Comparison of ENCODE assay signal across 25 cellular contexts in genomic region chr20:47251154-47252020, GRCh38.
DNase-seq lines count a peak whose midpoint lies in the region; ATAC-seq and TF ChIP-seq lines count a peak whose summit lies in the region.
"Had no signal": no experiment of that assay in that cellular context is flagged by ENCODE, and none has a peak within 500 bp of the region (broad histone marks: within the 10 kb centered on the region; RNA-seq: fewer than 3 reads in every experiment).

No MANE protein-coding gene starts in this region.

- H3K4me2 ChIP-seq in BLaER1 (peak overlapping the region; percentile 74; the same call in 1 of the 2 replicates), mesenchymal stem cell (ENCODE audit: low read length, poor library complexity, severe bottlenecking) (no peak overlapping the region)
- H3K4me2 ChIP-seq: KMS-11 had no signal

- H3K9me3 Mint-ChIP-seq in naive thymus-derived CD4-positive, alpha-beta T cell: no peaks in the 10 kb centered on the region
- H3K9me3 Mint-ChIP-seq: CD4-positive, alpha-beta memory T cell had no signal

- TF ChIP-seq CTCF in HEK293 (tag by site-specific recombination; IDR thresholded peaks at IDR 0.05): no peak
- no peak for TF ChIP-seq CTCF in VCaP (conservative IDR thresholded peaks at IDR 0.05)

- H2BK15ac ChIP-seq in mesenchymal stem cell (ENCODE audit: low read depth, poor library complexity, severe bottlenecking): no peak overlapping the region

- H2AFZ ChIP-seq in mesenchymal stem cell (ENCODE audit: low read depth, low read length): no peak overlapping the region
- H2AFZ ChIP-seq: GM23248 had no signal

- CTCF ChIA-PET in HEK293 (lab: Yijun Ruan, JAX): interaction anchor here (1.5 kb wide), 1 partner anchor 21 kb away, joined by 5 read pairs; no protein-coding TSS in a partner anchor
- CTCF ChIA-PET in naive thymus-derived CD4-positive, alpha-beta T cell (lab: Charles Lee): interaction anchor here (0.6 to 1.3 kb wide), 2 partner anchors 133 to 675 kb away, joined by 4 read pairs; no protein-coding TSS in a partner anchor

- H2BK120ac ChIP-seq in mesenchymal stem cell (ENCODE audit: low read depth, low read length): no peak overlapping the region

- H4K8ac ChIP-seq in mesenchymal stem cell (ENCODE audit: low read length): no peak overlapping the region

- intact Hi-C loops in naive thymus-derived CD4-positive, alpha-beta T cell (cut with micrococcal nuclease): no loop called here

- 0 out of 2 replicates have a peak overlapping the region, but pooled peaks have one; percentile 19 for H3K9ac ChIP-seq in BLaER1
- no peak overlapping the region for H3K9ac ChIP-seq in mesenchymal stem cell (ENCODE audit: low read length)
- H3K9ac ChIP-seq: GM23248, KMS-11 had no signal

- WGBS in mesenchymal stem cell: 96% methylated on average over 17 of the region's 19 CpGs

- H4K91ac ChIP-seq in mesenchymal stem cell (ENCODE audit: low read length): no peak overlapping the region

- POLR2A ChIA-PET in HEK293 (lab: Yijun Ruan, JAX): no interaction called here
- POLR2A ChIA-PET in naive thymus-derived CD4-positive, alpha-beta T cell (lab: Charles Lee): interaction anchor here (0.6 kb wide), 1 partner anchor 417 kb away, joined by 5 read pairs; no protein-coding TSS in a partner anchor

- H3K4me1 ChIP-seq in BLaER1: peaks cover 88% of the 10 kb centered on the region
- no peaks in the 10 kb centered on the region for H3K4me1 ChIP-seq in HEK293 (ENCODE audit: control insufficient read depth, insufficient read depth, low read length)
- no peaks in the 10 kb centered on the region for H3K4me1 ChIP-seq in naive thymus-derived CD4-positive, alpha-beta T cell (ENCODE audit: control insufficient read depth in 2 of 2, insufficient read depth in 2 of 2, low read length in 2 of 2)
- no peaks in the 10 kb centered on the region for H3K4me1 ChIP-seq in mesenchymal stem cell (ENCODE audit: control insufficient read depth, insufficient read depth, low read depth, low read length)
- H3K4me1 ChIP-seq: Caco-2 had no signal

- peaks cover 96% of the 10 kb centered on the region for H4K20me1 ChIP-seq in BLaER1

- no peak overlapping the region for H2BK12ac ChIP-seq in mesenchymal stem cell (ENCODE audit: low read length in 2 of 2)

- H3K27ac Mint-ChIP-seq in naive thymus-derived CD4-positive, alpha-beta T cell: peak overlapping the region in 5 of 9 donors; percentile 26 to 69 (median 41)

- peaks cover 14 to 40% (median 30%) of the 10 kb centered on the region in 5 donors for H3K36me3 Mint-ChIP-seq in naive thymus-derived CD4-positive, alpha-beta T cell

- no peak overlapping the region for H3K4me3 Mint-ChIP-seq in naive thymus-derived CD4-positive, alpha-beta T cell
- H3K4me3 Mint-ChIP-seq: CD4-positive, alpha-beta memory T cell had no signal

- H3K27ac ChIP-seq in BLaER1 (peak overlapping the region; percentile 69; the same call in 1 of the 2 replicates), HEK293 (ENCODE audit: extremely low read depth, low read depth, low read length) (no peak overlapping the region), VCaP (peak overlapping the region; percentile 77), mesenchymal stem cell (ENCODE audit: low read length, poor library complexity, severe bottlenecking) (no peak overlapping the region), caudate nucleus (ENCODE audit: low read depth, low read length) (no peak overlapping the region)
- no peak overlapping the region for H3K27ac ChIP-seq in naive thymus-derived CD4-positive, alpha-beta T cell (ENCODE audit: low read depth, low read length)
- H3K27ac ChIP-seq: GM23248, KMS-11, SK-N-MC had no signal

- H2AK5ac ChIP-seq in mesenchymal stem cell (ENCODE audit: low read length, severe bottlenecking): no peak overlapping the region

- no peak overlapping the region for H2BK5ac ChIP-seq in mesenchymal stem cell (ENCODE audit: low read depth, low read length, poor library complexity, severe bottlenecking)

- peaks cover 45% of the 10 kb centered on the region for H3K79me1 ChIP-seq in mesenchymal stem cell (replicated peaks; ENCODE audit: low read length, poor library complexity, severe bottlenecking)

- no peak overlapping the region for H3K4ac ChIP-seq in mesenchymal stem cell (ENCODE audit: low read depth in 1 of 2, low read length in 2 of 2)

- H3K36me3 ChIP-seq in BLaER1 (peaks cover 97% of the 10 kb centered on the region), HEK293 (ENCODE audit: control insufficient read depth in 2 of 2, insufficient read depth in 1 of 2, low read length in 2 of 2) (peaks cover 13 to 70% of the 10 kb centered on the region in 2 experiments; a peak in 2 of 3 replicates), mesenchymal stem cell (ENCODE audit: control insufficient read depth in 1 of 2, insufficient read depth in 2 of 2, low read depth in 1 of 2, low read length in 2 of 2) (peaks cover 47 to 63% of the 10 kb centered on the region in 2 experiments)
- peaks cover 12 to 69% (median 18%) of the 10 kb centered on the region in 3 experiments for H3K36me3 ChIP-seq in naive thymus-derived CD4-positive, alpha-beta T cell (ENCODE audit: control insufficient read depth in 2 of 3, insufficient read depth in 3 of 3, low read length in 3 of 3)

- DNase-seq in naive thymus-derived CD4-positive, alpha-beta T cell: no peak
- DNase-seq in mesenchymal stem cell: no peak
- DNase-seq in NCI-H510A (lab: John Stamatoyannopoulos, UW): no peak
- no peak for DNase-seq in caudate nucleus (lab: John Stamatoyannopoulos, UW)
- DNase-seq: Caco-2; CD4-positive, alpha-beta memory T cell; DMS 273 treated with DMSO at 0.1 percent for 48 hours; DND-41; GM23248; MV-4-11; NCI-H1105 treated with DMSO at 0.1 percent for 48 hours; NCI-H2029 treated with DMSO at 0.1 percent for 48 hours; NCI-H446; NCI-H526 treated with DMSO at 0.1 percent for 48 hours; PC-3; RPMI8226; SHP77 treated with DMSO at 0.1 percent for 48 hours; SW 1271 had no signal

- no peak overlapping the region for H3K23ac ChIP-seq in mesenchymal stem cell (ENCODE audit: low read length in 2 of 2)

- H3K27me3 ChIP-seq in BLaER1: no peaks in the 10 kb centered on the region
- no peaks in the 10 kb centered on the region for H3K27me3 ChIP-seq in naive thymus-derived CD4-positive, alpha-beta T cell (ENCODE audit: control insufficient read depth in 2 of 2, insufficient read depth in 2 of 2, low read length in 2 of 2)
- no peaks in the 10 kb centered on the region for H3K27me3 ChIP-seq in mesenchymal stem cell (ENCODE audit: control insufficient read depth in 1 of 2, insufficient read depth in 1 of 2, low read length in 2 of 2)
- H3K27me3 ChIP-seq: BLaER1 treated with 17β-estradiol and CSF1 and Interleukin-3, amounts not matched to agents 10 nM and 100 nM had no signal

- H3K14ac ChIP-seq in mesenchymal stem cell (ENCODE audit: low read length in 2 of 2): no peak overlapping the region

- peaks cover 0 to 10% (median 5%) of the 10 kb centered on the region in 7 donors for H3K4me1 Mint-ChIP-seq in naive thymus-derived CD4-positive, alpha-beta T cell

- ATAC-seq in naive thymus-derived CD4-positive, alpha-beta T cell: no peak
- ATAC-seq: HCT116, PC-3 had no signal

- H3K27me3 Mint-ChIP-seq in naive thymus-derived CD4-positive, alpha-beta T cell: no peaks in the 10 kb centered on the region
- H3K27me3 Mint-ChIP-seq: CD4-positive, alpha-beta memory T cell had no signal

- H3K9me3 ChIP-seq in BLaER1 (no peaks in the 10 kb centered on the region), HEK293 (ENCODE audit: control insufficient read depth, insufficient read depth, low read depth, low read length) (no peaks in the 10 kb centered on the region), mesenchymal stem cell (ENCODE audit: control insufficient read depth, low read length) (no peaks in the 10 kb centered on the region)
- H3K9me3 ChIP-seq in naive thymus-derived CD4-positive, alpha-beta T cell (ENCODE audit: control insufficient read depth in 2 of 3, low read length in 3 of 3): no peaks in the 10 kb centered on the region
- H3K9me3 ChIP-seq: BLaER1 treated with 17β-estradiol and CSF1 and Interleukin-3, amounts not matched to agents 10 nM and 100 nM; Caco-2 had no signal

- H3K4me3 ChIP-seq in BLaER1 (no peak overlapping the region), HEK293 (ENCODE audit: low read depth, low read length) (no peak overlapping the region), mesenchymal stem cell (ENCODE audit: insufficient read depth in 1 of 2, low read depth in 1 of 2, low read length in 2 of 2) (no peak overlapping the region)
- H3K4me3 ChIP-seq in naive thymus-derived CD4-positive, alpha-beta T cell (ENCODE audit: low read length): no peak overlapping the region
- H3K4me3 ChIP-seq: BLaER1 treated with 17β-estradiol and CSF1 and Interleukin-3, amounts not matched to agents 10 nM and 100 nM; GM23248; SK-N-MC had no signal

- H3K18ac ChIP-seq in mesenchymal stem cell (ENCODE audit: low read depth in 1 of 2, low read length in 2 of 2): no peak overlapping the region

TF ChIP-seq in HEK293, 187 proteins besides CTCF, POLR2A, EP300 and RAD21:
- TF ChIP-seq KLF10 (tag by site-specific recombination; IDR thresholded peaks at IDR 0.05) (no peak), ZNF837 (tag by site-specific recombination; IDR thresholded peaks at IDR 0.05) (no peak), ZNF121 (tag by site-specific recombination; IDR thresholded peaks at IDR 0.05) (peak; percentile 42; the same call in 1 of the 2 replicates), ZNF624 (tag by site-specific recombination; IDR thresholded peaks at IDR 0.05) (no peak), ZNF274 (IDR thresholded peaks at IDR 0.05; ENCODE audit: low read length) (no peak), ZNF274 (tag by site-specific recombination; IDR thresholded peaks at IDR 0.05; ENCODE audit: borderline replicate concordance) (no peak)
TF ChIP-seq in HEK293: peak in this region for 1.

Comparison
In these comparisons a context has a peak if more than half of its experiments do, and no peak if none do; other contexts are left out.
1. H3K27ac ChIP-seq: peak in BLaER1 (single experiment) and VCaP (single experiment); none in HEK293 (single experiment), naive thymus-derived CD4-positive, alpha-beta T cell (single experiment), mesenchymal stem cell (single experiment) and caudate nucleus (single experiment).